Comparison of ENCODE assay signal across 18 cellular contexts in genomic region chr19:49135686-49136085, GRCh38. TPM values are rescaled to one million over a fixed set of nuclear protein-coding genes. Genes with fewer than 3 reads are reported as not detected.
"Had no signal": no experiment of that assay in that cellular context is flagged by ENCODE, and none has a peak within 500 bp of the region (broad histone marks: within the 10 kb centered on the region; RNA-seq: fewer than 3 reads in every experiment).

No MANE protein-coding gene starts in this region.

- H3K9me3 ChIP-seq: body of pancreas, gastrocnemius medialis, heart left ventricle, mucosa of descending colon, pancreas, sigmoid colon, thoracic aorta had no signal

- H3K27ac ChIP-seq: body of pancreas, gastrocnemius medialis, pancreas, thoracic aorta had no signal

- H3K4me3 ChIP-seq: body of pancreas, mucosa of descending colon, pancreas, sigmoid colon, thoracic aorta had no signal

- H3K4me1 ChIP-seq: pancreas had no signal

- DNase-seq: activated CD4-positive, alpha-beta T cell treated with anti-CD3 and anti-CD28 coated beads, Interleukin-2, amount 50 U/mL, for 1 hour; activated CD8-positive, alpha-beta memory T cell treated with anti-CD3 and anti-CD28 coated beads, Interleukin-2, amount 50 U/mL, for 4 hours; activated T-cell treated with anti-CD3 and anti-CD28 coated beads, Interleukin-2, amount 50 U/mL, for 4 hours; kidney glomerular epithelial cell; mesenchymal stem cell; naive thymus-derived CD4-positive, alpha-beta T cell; pancreas; stimulated activated CD4-positive, alpha-beta T cell treated with anti-CD3 and anti-CD28 coated beads, Interleukin-4, amount 100 ng/mL, for 4 hours; T1000 had no signal

- H3K36me3 ChIP-seq: gastrocnemius medialis, heart left ventricle, pancreas, sigmoid colon, thoracic aorta had no signal

- H3K27me3 ChIP-seq: body of pancreas, heart left ventricle, pancreas had no signal

RNA-seq across cellular contexts. Expression of gene C19orf73, which starts 16.7 kb away (rescaled TPM):
- total RNA-seq: thoracic aorta had no signal

RNA-seq across cellular contexts. Expression of gene HRC, which starts 19.5 kb away (rescaled TPM):
- total RNA-seq: activated naive CD4-positive, alpha-beta T cell treated with anti-CD3 and anti-CD28 coated beads for 36 hours; activated T-cell treated with anti-CD3 and anti-CD28 coated beads, Interleukin-2, amount 50 U/mL, for 4 hours; epithelial cell of proximal tubule; naive thymus-derived CD4-positive, alpha-beta T cell; T-helper 1 cell treated with Interleukin-12 subunit alpha and Interleukin-12 subunit beta and Interleukin-4 antibody, amounts not matched to agents 30 ng/mL and 1 ng/mL, for 36 hours had no signal
- polyA plus RNA-seq: naive thymus-derived CD4-positive, alpha-beta T cell had no signal
